ENCODE assay signal across 9 cellular contexts in genomic region chr11:12179019-12179418, GRCh38.
A peak's percentile ranks its signal among the peaks of the same experiment; 100 is the strongest.
DNase-seq lines count a peak whose midpoint lies in the region; ATAC-seq, FAIRE-seq and TF ChIP-seq lines count a peak whose summit lies in the region.
"Had no signal": no experiment of that assay in that cellular context is flagged by ENCODE, and none has a peak within 500 bp of the region (broad histone marks: within the 10 kb centered on the region; RNA-seq: fewer than 3 reads in every experiment).

No MANE protein-coding gene starts in this region.

- H3K9me3 ChIP-seq in esophagus muscularis mucosa (no peaks in the 10 kb centered on the region), skeletal muscle satellite cell (replicated peaks; ENCODE audit: low read length) (no peaks in the 10 kb centered on the region)

- no peaks in the 10 kb centered on the region for H3K27me3 ChIP-seq in esophagus muscularis mucosa
- H3K27me3 ChIP-seq in skeletal muscle satellite cell (ENCODE audit: control insufficient read depth, insufficient read depth, low read length), result no peaks in the 10 kb centered on the region

- peak overlapping the region; percentile 72 for H3K9ac ChIP-seq in skeletal muscle satellite cell (ENCODE audit: low read depth, low read length)

- CTCF ChIA-PET in RWPE1 (lab: Yijun Ruan, JAX), result no interaction called here

- TF ChIP-seq CTCF in RWPE1 (conservative IDR thresholded peaks at IDR 0.05; ENCODE audit: low read depth) (no peak), esophagus muscularis mucosa (IDR thresholded peaks at IDR 0.05) (no peak)

- H3K36me3 ChIP-seq in esophagus muscularis mucosa (no peaks in the 10 kb centered on the region), skeletal muscle satellite cell (ENCODE audit: insufficient read depth, low read length) (no peaks in the 10 kb centered on the region)

- intact Hi-C loops in esophagus muscularis mucosa (cut with DNase I), result no loop called here

- H3K27ac ChIP-seq in RWPE1 (peak overlapping the region; percentile 61), esophagus muscularis mucosa (replicated peaks in 1 of 4) (peak overlapping the region; percentile 68 to 78 (median 74))

- DNase-seq in DMS153 (lab: John Stamatoyannopoulos, UW) (peak; percentile 17), DMS153 treated with DMSO at 0.1 percent for 48 hours (lab: John Stamatoyannopoulos, UW; ENCODE audit: unreplicated experiment) (no peak), RWPE1 (ENCODE audit: low spot score) (no peak), esophagus muscularis mucosa (ENCODE audit: extremely low spot score) (no peak), urothelium cell line (ENCODE audit: low spot score) (no peak)
- DNase-seq: stimulated activated CD4-positive, alpha-beta T cell treated with anti-CD3 and anti-CD28 coated beads, Interleukin-1b, Interleukin-23, amount 100 ng/mL, for 48 hours had no signal

- H3K4me3 ChIP-seq in esophagus muscularis mucosa, result no peak overlapping the region
- H3K4me3 ChIP-seq in skeletal muscle satellite cell (ENCODE audit: low read length), result peak overlapping the region; percentile 1

- POLR2A ChIA-PET in RWPE1 (lab: Yijun Ruan, JAX; ENCODE audit: low non-redundant PET), result no interaction called here

- no peak for ATAC-seq in GM19452 (IDR thresholded peaks at IDR 0.05; ENCODE audit: unreplicated experiment)
- ATAC-seq in GM19463 (IDR thresholded peaks at IDR 0.05; ENCODE audit: unreplicated experiment), result no peak

- peak overlapping the region; percentile 25 for H3K4me2 ChIP-seq in skeletal muscle satellite cell (ENCODE audit: low read length)

- H3K4me1 ChIP-seq in esophagus muscularis mucosa, result peaks cover 46 to 83% (median 69%) of the 10 kb centered on the region in 4 donors
- peaks cover 90% of the 10 kb centered on the region for H3K4me1 ChIP-seq in skeletal muscle satellite cell (ENCODE audit: control insufficient read depth, insufficient read depth, low read length)

- WGBS in esophagus muscularis mucosa, result 75% methylated on average over 5 of the region's 5 CpGs

- no peak for FAIRE-seq in urothelium cell line (lab: Jason Lieb, UNC)

- TF ChIP-seq POLR2A in esophagus muscularis mucosa (IDR thresholded peaks at IDR 0.05; ENCODE audit: low read depth), result no peak

- TF ChIP-seq EP300 in esophagus muscularis mucosa (IDR thresholded peaks at IDR 0.05), result no peak
